In the genomic region with DNA sequence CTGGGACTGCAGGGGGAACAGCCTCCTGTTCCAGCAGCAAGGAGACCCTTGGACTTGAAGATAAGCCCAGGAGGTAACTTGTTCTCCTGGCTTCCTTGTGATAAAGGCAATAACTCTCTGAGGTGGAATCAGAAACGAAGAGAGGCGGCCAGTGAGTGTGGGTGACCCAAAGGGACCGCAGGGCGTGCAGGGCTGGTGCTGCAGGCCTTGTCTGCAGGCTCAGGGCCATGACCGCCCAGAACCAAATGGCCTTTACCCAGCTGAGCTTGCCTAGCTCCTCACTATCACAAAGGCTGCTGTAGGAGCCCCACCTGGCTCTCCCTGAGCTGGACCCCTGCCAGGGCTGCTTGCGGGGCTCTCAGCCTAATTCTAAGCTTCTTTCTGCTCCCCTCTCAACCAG, we compare ENCODE assay signal across 15 cellular contexts.
DNase-seq lines count a peak whose midpoint lies in the region; ATAC-seq and TF ChIP-seq lines count a peak whose summit lies in the region.
"Had no signal": no experiment of that assay in that cellular context is flagged by ENCODE, and none has a peak within 500 bp of the region (broad histone marks: within the 10 kb centered on the region; RNA-seq: fewer than 3 reads in every experiment).

No MANE protein-coding gene starts in this region.

- no peak overlapping the region for H3K4me3 ChIP-seq in colonic mucosa
- no peak overlapping the region for H3K4me3 ChIP-seq in mucosa of descending colon
- H3K4me3 ChIP-seq: GM12878 had no signal

- H3K9me3 Mint-ChIP-seq in stimulated activated naive CD8-positive, alpha-beta T cell treated with anti-CD3 and anti-CD28 coated beads, Interleukin-15, amount 100 ng/mL, for 72 hours = no peaks in the 10 kb centered on the region
- H3K9me3 Mint-ChIP-seq: CD4-positive, CD25-positive, alpha-beta regulatory T cell had no signal

- no peaks in the 10 kb centered on the region for H3K27me3 ChIP-seq in colonic mucosa

- H3K4me1 ChIP-seq in colonic mucosa (no peaks in the 10 kb centered on the region), mucosa of descending colon (ENCODE audit: low read depth) (peaks cover 4% of the 10 kb centered on the region)

- H3K9me3 ChIP-seq in colonic mucosa (no peaks in the 10 kb centered on the region), mucosa of descending colon (no peaks in the 10 kb centered on the region)

- H3K9ac ChIP-seq in colonic mucosa (ENCODE audit: low read depth in 2 of 2, low read length in 2 of 2) = no peak overlapping the region

- ATAC-seq in Right ventricle myocardium superior (ENCODE audit: poor library complexity) (no peak), mucosa of descending colon (peak; percentile 67)
- no peak for ATAC-seq in stimulated activated naive CD8-positive, alpha-beta T cell treated with anti-CD3 and anti-CD28 coated beads, Interleukin-15, amount 100 ng/mL, for 72 hours
- ATAC-seq: GM12878, PC-3 had no signal

- peaks cover 8% of the 10 kb centered on the region for H3K27me3 Mint-ChIP-seq in stimulated activated naive CD8-positive, alpha-beta T cell treated with anti-CD3 and anti-CD28 coated beads, Interleukin-15, amount 100 ng/mL, for 72 hours

- H3K4me3 Mint-ChIP-seq in stimulated activated naive CD8-positive, alpha-beta T cell treated with anti-CD3 and anti-CD28 coated beads, Interleukin-15, amount 100 ng/mL, for 72 hours = no peak overlapping the region
- H3K4me3 Mint-ChIP-seq: CD4-positive, CD25-positive, alpha-beta regulatory T cell had no signal

- H3K36me3 ChIP-seq in colonic mucosa = no peaks in the 10 kb centered on the region
- no peaks in the 10 kb centered on the region for H3K36me3 ChIP-seq in mucosa of descending colon (ENCODE audit: low read depth)

- H3K27ac ChIP-seq in colonic mucosa = no peak overlapping the region

- no peak overlapping the region for H3K27ac Mint-ChIP-seq in stimulated activated naive CD8-positive, alpha-beta T cell treated with anti-CD3 and anti-CD28 coated beads, Interleukin-15, amount 100 ng/mL, for 72 hours
- H3K27ac Mint-ChIP-seq: CD4-positive, CD25-positive, alpha-beta regulatory T cell had no signal

- DNase-seq in cardiac septum (ENCODE audit: low spot score) = peak; percentile 70
- DNase-seq in Right ventricle myocardium superior = no peak
- peak; percentile 35 for DNase-seq in colonic mucosa
- DNase-seq in mucosa of descending colon = peak in 1 of 3 donors; percentile 17
- DNase-seq in activated T-cell treated with anti-CD3 and anti-CD28 coated beads, Interleukin-2, amount 50 U/mL, for 48 hours = no peak
- no peak for DNase-seq in stimulated activated naive CD8-positive, alpha-beta T cell treated with anti-CD3 and anti-CD28 coated beads, Interleukin-15, amount 100 ng/mL, for 72 hours
- DNase-seq in stimulated activated naive CD4-positive, alpha-beta T cell (lab: John Stamatoyannopoulos, UW) = no peak
- no peak for DNase-seq in NCI-H2196 (lab: John Stamatoyannopoulos, UW; ENCODE audit: unreplicated experiment)
- DNase-seq: AML-193; Calu3; CD4-positive, CD25-positive, alpha-beta regulatory T cell; NCI-H1694 treated with DMSO at 0.1 percent for 48 hours; NCI-H524 treated with DMSO at 0.1 percent for 48 hours; PC-3 had no signal

- TF ChIP-seq CTCF in colonic mucosa (IDR thresholded peaks at IDR 0.05) (no peak), mucosa of descending colon (IDR thresholded peaks at IDR 0.05) (no peak)

- no peaks in the 10 kb centered on the region for H3K4me1 Mint-ChIP-seq in stimulated activated naive CD8-positive, alpha-beta T cell treated with anti-CD3 and anti-CD28 coated beads, Interleukin-15, amount 100 ng/mL, for 72 hours

- intact Hi-C loops in cardiac septum (cut with DNase I) (no loop called here), Right ventricle myocardium superior (cut with DNase I) (no loop called here), colonic mucosa (cut with DNase I) (no loop called here), mucosa of descending colon (cut with DNase I, micrococcal nuclease) (no loop called here)

Comparison
In these comparisons a context has a peak if more than half of its experiments do, and no peak if none do; other contexts are left out.
1. DNase-seq: peak in cardiac septum (single experiment) and colonic mucosa (single experiment); none in Right ventricle myocardium superior (single experiment), activated T-cell treated with anti-CD3 and anti-CD28 coated beads, Interleukin-2, amount 50 U/mL, for 48 hours (0 of 2), stimulated activated naive CD8-positive, alpha-beta T cell treated with anti-CD3 and anti-CD28 coated beads, Interleukin-15, amount 100 ng/mL, for 72 hours (0 of 2), stimulated activated naive CD4-positive, alpha-beta T cell (0 of 6) and NCI-H2196 (single experiment).